8 cellular contexts compared by ENCODE assay signal in genomic region chr6:7138921-7139358, GRCh38. TPM values are rescaled to one million over a fixed set of nuclear protein-coding genes. Genes with fewer than 3 reads are reported as not detected.
DNase-seq lines count a peak whose midpoint lies in the region; ATAC-seq, FAIRE-seq and TF ChIP-seq lines count a peak whose summit lies in the region.

No MANE protein-coding gene starts in this region.

- H3K4me3 Mint-ChIP-seq in activated T-helper 2 cell treated with anti-CD3 and anti-CD28 coated beads, Interferon-gamma antibody, Interleukin-2, Interleukin-4, amounts not matched to agents 10 μg/mL and 5 μg/mL and 100 μg/mL, durations not matched to agents 14 hours and 24 hours and 36 hours (ENCODE audit: low read depth) = peak overlapping the region; percentile 46

- H3K36me3 ChIP-seq in liver (ENCODE audit: control insufficient read depth in 4 of 4, insufficient read depth in 3 of 4, low read depth in 1 of 4, low read length in 3 of 4) = no peaks in the 10 kb centered on the region
- H3K36me3 ChIP-seq in kidney (ENCODE audit: control insufficient read depth in 1 of 2, insufficient read depth in 2 of 2, low read length in 2 of 2) = no peaks in the 10 kb centered on the region

- peaks cover 4% of the 10 kb centered on the region for H3K36me3 Mint-ChIP-seq in activated T-helper 2 cell treated with anti-CD3 and anti-CD28 coated beads, Interferon-gamma antibody, Interleukin-2, Interleukin-4, amounts not matched to agents 10 μg/mL and 5 μg/mL and 100 μg/mL, durations not matched to agents 14 hours and 24 hours and 36 hours (ENCODE audit: low read depth)

- H3K9ac ChIP-seq in liver (ENCODE audit: low read depth in 1 of 2, low read length in 2 of 2) (peak overlapping the region in 1 of 2 donors; percentile 77), kidney (ENCODE audit: low read length in 2 of 2) (no peak overlapping the region)

- peaks cover 63% of the 10 kb centered on the region for H3K4me1 Mint-ChIP-seq in activated T-helper 2 cell treated with anti-CD3 and anti-CD28 coated beads, Interferon-gamma antibody, Interleukin-2, Interleukin-4, amounts not matched to agents 10 μg/mL and 5 μg/mL and 100 μg/mL, durations not matched to agents 14 hours and 24 hours and 36 hours (ENCODE audit: low read depth)

- no peak for TF ChIP-seq CTCF in liver (IDR thresholded peaks at IDR 0.05; ENCODE audit: low read depth, low read length, missing input control)
- TF ChIP-seq CTCF in kidney (IDR thresholded peaks at IDR 0.05; ENCODE audit: borderline replicate concordance, extremely low read depth, insufficient read depth) = no peak
- TF ChIP-seq CTCF in foreskin fibroblast (IDR thresholded peaks at IDR 0.05; ENCODE audit: low read depth, low read length) = no peak

- ATAC-seq in HG03442 (IDR thresholded peaks at IDR 0.05; ENCODE audit: unreplicated experiment) (no peak), GM19328 (IDR thresholded peaks at IDR 0.05; ENCODE audit: unreplicated experiment) (no peak)

- no peak for FAIRE-seq in kidney (lab: Jason Lieb, UNC)

- DNase-seq in COLO668 (lab: John Stamatoyannopoulos, UW; ENCODE audit: unreplicated experiment) = peak; percentile 77
- peak; percentile 94 for DNase-seq in NCI-H146 (lab: John Stamatoyannopoulos, UW)
- DNase-seq in activated T-helper 2 cell treated with anti-CD3 and anti-CD28 coated beads, Interferon-gamma antibody, Interleukin-2, Interleukin-4, amounts not matched to agents 10 μg/mL and 5 μg/mL and 100 μg/mL, durations not matched to agents 14 hours and 24 hours and 36 hours (ENCODE audit: low spot score) = no peak
- DNase-seq in kidney = no peak
- no peak for DNase-seq in foreskin fibroblast

- no peaks in the 10 kb centered on the region for H3K27me3 ChIP-seq in liver (ENCODE audit: control insufficient read depth in 4 of 4, insufficient read depth in 4 of 4, low read length in 3 of 4)

- H3K27ac ChIP-seq in liver (ENCODE audit: low read depth in 1 of 2, low read length in 2 of 2) (peak overlapping the region; percentile 69 to 78), kidney (ENCODE audit: low read depth in 2 of 2, low read length in 2 of 2) (no peak overlapping the region)

- H3K9me3 ChIP-seq in liver (ENCODE audit: control insufficient read depth in 4 of 4, low read length in 3 of 4) (no peaks in the 10 kb centered on the region), kidney (ENCODE audit: control insufficient read depth in 1 of 2, low read length in 2 of 2) (no peaks in the 10 kb centered on the region)

- no peaks in the 10 kb centered on the region for H3K27me3 Mint-ChIP-seq in activated T-helper 2 cell treated with anti-CD3 and anti-CD28 coated beads, Interferon-gamma antibody, Interleukin-2, Interleukin-4, amounts not matched to agents 10 μg/mL and 5 μg/mL and 100 μg/mL, durations not matched to agents 14 hours and 24 hours and 36 hours (ENCODE audit: low read depth)

- 32% methylated on average over 1 of the region's 1 CpG for WGBS in liver

- H3K4me1 ChIP-seq in liver (ENCODE audit: control insufficient read depth in 4 of 4, insufficient read depth in 4 of 4, low read length in 3 of 4) = peaks cover 18 to 70% (median 56%) of the 10 kb centered on the region in 4 donors
- H3K4me1 ChIP-seq in kidney (ENCODE audit: control insufficient read depth in 1 of 2, insufficient read depth in 1 of 2, low read depth in 1 of 2, low read length in 2 of 2) = peaks cover 28 to 43% of the 10 kb centered on the region in 2 donors

- TF ChIP-seq RAD21 in liver (IDR thresholded peaks at IDR 0.05) = peak; percentile 56 to 68

- H3K4me3 ChIP-seq in liver (ENCODE audit: low read depth in 1 of 3, low read length in 3 of 3) (no peak overlapping the region), kidney (ENCODE audit: low read length in 2 of 2) (no peak overlapping the region), foreskin fibroblast (ENCODE audit: low read depth in 1 of 2, low read length in 2 of 2) (no peak overlapping the region)

- peak overlapping the region; percentile 99 for H3K27ac Mint-ChIP-seq in activated T-helper 2 cell treated with anti-CD3 and anti-CD28 coated beads, Interferon-gamma antibody, Interleukin-2, Interleukin-4, amounts not matched to agents 10 μg/mL and 5 μg/mL and 100 μg/mL, durations not matched to agents 14 hours and 24 hours and 36 hours

- no peaks in the 10 kb centered on the region for H3K9me3 Mint-ChIP-seq in activated T-helper 2 cell treated with anti-CD3 and anti-CD28 coated beads, Interferon-gamma antibody, Interleukin-2, Interleukin-4, amounts not matched to agents 10 μg/mL and 5 μg/mL and 100 μg/mL, durations not matched to agents 14 hours and 24 hours and 36 hours

- intact Hi-C loops in activated T-helper 2 cell treated with anti-CD3 and anti-CD28 coated beads, Interferon-gamma antibody, Interleukin-2, Interleukin-4, amounts not matched to agents 10 μg/mL and 5 μg/mL and 100 μg/mL, durations not matched to agents 14 hours and 24 hours and 36 hours (cut with micrococcal nuclease) = loop anchor here (5.0 to 10.0 kb wide), 3 partner anchors 103 to 482 kb away; no protein-coding TSS in a partner anchor
- intact Hi-C loops in kidney (cut with DNase I) = no loop called here

TF ChIP-seq in liver, 16 proteins besides CTCF, POLR2A, EP300 and RAD21:
- TF ChIP-seq SP1 (IDR thresholded peaks at IDR 0.05) (peak; percentile 82), FOXA2 (IDR thresholded peaks at IDR 0.05) (peak; percentile 82), YY1 (IDR thresholded peaks at IDR 0.05) (peak; percentile 88), ZBTB33 (IDR thresholded peaks at IDR 0.05) (peak; percentile 39), EGR1 (IDR thresholded peaks at IDR 0.05; ENCODE audit: low read depth in 2 of 2) (peak in 1 of 2 donors; percentile 24), TAF1 (conservative IDR thresholded peaks at IDR 0.05) (peak; percentile 19), FOXA1 (IDR thresholded peaks at IDR 0.05) (peak; percentile 65), REST (IDR thresholded peaks at IDR 0.05) (peak; percentile 83), JUND (IDR thresholded peaks at IDR 0.05) (peak in 1 of 2 donors; percentile 59), MAX (IDR thresholded peaks at IDR 0.05) (peak; percentile 72), HNF4G (IDR thresholded peaks at IDR 0.05) (peak; percentile 43), RXRA (IDR thresholded peaks at IDR 0.05) (peak; percentile 84 to 91), HNF4A (conservative IDR thresholded peaks at IDR 0.05) (peak; percentile 82 to 89), NR2F2 (IDR thresholded peaks at IDR 0.05) (peak; percentile 58), ATF3 (IDR thresholded peaks at IDR 0.05) (no peak), GABPA (IDR thresholded peaks at IDR 0.05 in 1 of 2, conservative IDR thresholded peaks at IDR 0.05 in 1 of 2) (peak in 1 of 2 donors; percentile 15)

RNA-seq across cellular contexts. Expression of gene RREB1, which starts 31.2 kb away (rescaled TPM):
- total RNA-seq in activated T-helper 2 cell treated with anti-CD3 and anti-CD28 coated beads, Interferon-gamma antibody, Interleukin-2, Interleukin-4, amounts not matched to agents 10 μg/mL and 5 μg/mL and 100 μg/mL, durations not matched to agents 14 hours and 24 hours and 36 hours = 23.1 and 23.6 TPM in 2 replicates
- total RNA-seq in liver (10 to 100 TPM; 22.8 to 28.9 TPM), kidney (56.5 TPM)
- polyA plus RNA-seq in liver (10 to 100 TPM; 10.1 to 11.8 TPM), kidney (ENCODE audit: insufficient read depth, low read depth, low replicate concordance) (5.9 TPM)

Comparison
In these comparisons a context has a peak if more than half of its experiments do, and no peak if none do; other contexts are left out.
1. DNase-seq: peak in COLO668 (single experiment) and NCI-H146 (single experiment); none in activated T-helper 2 cell treated with anti-CD3 and anti-CD28 coated beads, Interferon-gamma antibody, Interleukin-2, Interleukin-4, amounts not matched to agents 10 μg/mL and 5 μg/mL and 100 μg/mL, durations not matched to agents 14 hours and 24 hours and 36 hours (single experiment), kidney (single experiment) and foreskin fibroblast (0 of 2).
2. H3K27ac ChIP-seq: peak in liver (2 of 2); none in kidney (0 of 2).